Comparison of ENCODE assay signal across 18 cellular contexts in the genomic region with DNA sequence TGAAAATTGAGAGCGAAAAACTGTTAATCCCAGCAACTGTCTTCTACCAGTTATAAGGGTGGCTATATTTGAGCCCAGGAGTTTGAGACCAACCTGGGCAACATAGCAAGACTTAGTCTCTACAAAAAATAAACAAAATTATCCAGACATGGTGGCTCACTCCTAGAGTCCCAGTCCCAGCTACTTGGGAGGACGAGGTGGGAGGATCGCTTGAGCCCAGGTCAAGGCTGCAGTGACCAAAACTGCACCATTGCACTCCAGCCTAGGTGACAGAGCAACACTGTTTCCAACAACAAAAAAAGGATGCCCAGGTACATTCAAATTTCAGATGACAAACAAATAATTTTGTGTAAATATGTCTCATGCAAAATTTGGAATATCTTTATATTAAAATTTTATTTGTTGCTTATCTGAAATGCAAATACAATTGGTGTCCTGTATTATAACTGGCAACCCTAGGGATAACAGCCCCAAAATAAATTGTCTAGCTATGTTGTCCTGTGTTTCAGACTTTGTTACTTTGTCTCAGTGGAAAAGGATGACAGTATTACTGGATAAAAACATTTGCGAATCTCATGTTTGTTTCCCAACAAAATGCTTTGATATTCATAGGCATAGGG. TPM values are rescaled to one million over a fixed set of nuclear protein-coding genes. Genes with fewer than 3 reads are reported as not detected.
A peak's percentile ranks its signal among the peaks of the same experiment; 100 is the strongest.
DNase-seq lines count a peak whose midpoint lies in the region; ATAC-seq and TF ChIP-seq lines count a peak whose summit lies in the region.
"Had no signal": no experiment of that assay in that cellular context is flagged by ENCODE, and none has a peak within 500 bp of the region (broad histone marks: within the 10 kb centered on the region; RNA-seq: fewer than 3 reads in every experiment).

No MANE protein-coding gene starts in this region.

- peaks cover 26% of the 10 kb centered on the region for H4K20me1 ChIP-seq in osteoblast (ENCODE audit: insufficient read depth, low read length)

- H3K4me3 ChIP-seq in CD8-positive, alpha-beta memory T cell (ENCODE audit: low read length), result no peak overlapping the region
- H3K4me3 ChIP-seq in RWPE2 (ENCODE audit: severe bottlenecking), result no peak overlapping the region
- H3K4me3 ChIP-seq in duodenal mucosa (ENCODE audit: low read depth in 1 of 2, low read length in 2 of 2), result no peak overlapping the region
- no peak overlapping the region for H3K4me3 ChIP-seq in osteoblast (ENCODE audit: insufficient read depth, low read length)
- H3K4me3 ChIP-seq: ascending aorta, spleen had no signal

- no peak overlapping the region for H2AFZ ChIP-seq in osteoblast (ENCODE audit: low read length)

- H3K27ac ChIP-seq in CD8-positive, alpha-beta memory T cell (ENCODE audit: low read depth, low read length), result peak overlapping the region; percentile 44
- H3K27ac ChIP-seq in RWPE2 (ENCODE audit: poor library complexity, severe bottlenecking) (peak overlapping the region; percentile 32), duodenal mucosa (ENCODE audit: low read depth, low read length) (peak overlapping the region; percentile 37), osteoblast (ENCODE audit: low read depth, low read length) (no peak overlapping the region)
- H3K27ac ChIP-seq: ascending aorta, foreskin keratinocyte had no signal

- POLR2A ChIA-PET in CD8-positive, alpha-beta memory T cell (lab: Charles Lee), result no interaction called here

- H3K4me1 ChIP-seq in CD8-positive, alpha-beta memory T cell (ENCODE audit: insufficient read depth, low read length), result no peaks in the 10 kb centered on the region
- peaks cover 13% of the 10 kb centered on the region for H3K4me1 ChIP-seq in RWPE2 (ENCODE audit: insufficient read depth, poor library complexity, severe bottlenecking)
- H3K4me1 ChIP-seq in duodenal mucosa (ENCODE audit: control insufficient read depth in 1 of 2, insufficient read depth in 2 of 2, low read length in 2 of 2), result peaks cover 19 to 34% of the 10 kb centered on the region in 2 donors
- H3K4me1 ChIP-seq in osteoblast (ENCODE audit: insufficient read depth, low read length), result peaks cover 15% of the 10 kb centered on the region
- H3K4me1 ChIP-seq: ascending aorta, foreskin keratinocyte had no signal

- H3K36me3 Mint-ChIP-seq in CD8-positive, alpha-beta memory T cell, result peaks cover 0 to 2% (median 0%) of the 10 kb centered on the region in 3 donors
- no peaks in the 10 kb centered on the region for H3K36me3 Mint-ChIP-seq in activated T-cell treated with anti-CD3 and anti-CD28 coated beads, Interleukin-2, amount 50 U/mL, for 24 hours (ENCODE audit: low read depth)

- no peak overlapping the region for H3K9ac ChIP-seq in duodenal mucosa (ENCODE audit: low read depth in 1 of 2, low read length in 2 of 2)

- TF ChIP-seq CTCF in RWPE2 (IDR thresholded peaks at IDR 0.05; ENCODE audit: poor library complexity, severe bottlenecking) (no peak), osteoblast (IDR thresholded peaks at IDR 0.05; ENCODE audit: extremely low read depth, low read depth, low read length) (no peak)

- H3K9me3 ChIP-seq in CD8-positive, alpha-beta memory T cell (ENCODE audit: low read length), result no peaks in the 10 kb centered on the region
- H3K9me3 ChIP-seq in RWPE2 (ENCODE audit: severe bottlenecking) (no peaks in the 10 kb centered on the region), duodenal mucosa (ENCODE audit: control insufficient read depth in 1 of 2, low read length in 2 of 2) (no peaks in the 10 kb centered on the region), osteoblast (ENCODE audit: low read depth, low read length) (no peaks in the 10 kb centered on the region)
- H3K9me3 ChIP-seq: ascending aorta, spleen had no signal

- peaks cover 96% of the 10 kb centered on the region for H3K79me2 ChIP-seq in osteoblast (ENCODE audit: insufficient read depth, low read length)

- CTCF ChIA-PET in CD8-positive, alpha-beta memory T cell (lab: Charles Lee), result no interaction called here

- H3K27me3 ChIP-seq in CD8-positive, alpha-beta memory T cell (ENCODE audit: insufficient read depth, low read length, poor library complexity, severe bottlenecking), result no peaks in the 10 kb centered on the region
- H3K27me3 ChIP-seq in RWPE2 (ENCODE audit: insufficient read depth, poor library complexity, severe bottlenecking) (no peaks in the 10 kb centered on the region), duodenal mucosa (ENCODE audit: control insufficient read depth in 1 of 2, insufficient read depth in 2 of 2, low read length in 2 of 2) (no peaks in the 10 kb centered on the region), osteoblast (ENCODE audit: insufficient read depth, low read length) (no peaks in the 10 kb centered on the region)
- H3K27me3 ChIP-seq: ascending aorta, foreskin keratinocyte had no signal

- DNase-seq in CD8-positive, alpha-beta memory T cell, result no peak
- no peak for DNase-seq in RWPE2 (ENCODE audit: low spot score)
- DNase-seq in osteoblast (ENCODE audit: insufficient read length, low spot score, missing footprints), result no peak
- no peak for DNase-seq in activated T-cell treated with anti-CD3 and anti-CD28 coated beads, Interleukin-2, amount 50 U/mL, for 24 hours
- DNase-seq in activated CD4-positive, alpha-beta T cell treated with anti-CD3 and anti-CD28 coated beads for 4 hours, result no peak
- DNase-seq in HuH-7 (ENCODE audit: low spot score), result no peak
- DNase-seq in effector CD8-positive, alpha-beta T cell (lab: John Stamatoyannopoulos, UW), result no peak
- DNase-seq: activated CD4-positive, alpha-beta T cell treated with anti-CD3 and anti-CD28 coated beads, Interleukin-2, amount 50 U/mL, for 48 hours; activated naive CD4-positive, alpha-beta T cell treated with Interleukin-2 at 50 U/mL for 16 hours; activated T-cell treated with anti-CD3 and anti-CD28 coated beads for 4 hours; kidney; mesenchymal stem cell; nephron progenitor cell; spleen; stimulated activated CD8-positive, alpha-beta memory T cell treated with anti-CD3 and anti-CD28 coated beads, Interleukin-4, amount 100 ng/mL, for 48 hours had no signal

- no peak overlapping the region for H3K27ac Mint-ChIP-seq in CD8-positive, alpha-beta memory T cell
- no peak overlapping the region for H3K27ac Mint-ChIP-seq in activated T-cell treated with anti-CD3 and anti-CD28 coated beads, Interleukin-2, amount 50 U/mL, for 24 hours

- no peaks in the 10 kb centered on the region for H3K4me1 Mint-ChIP-seq in CD8-positive, alpha-beta memory T cell
- H3K4me1 Mint-ChIP-seq in activated T-cell treated with anti-CD3 and anti-CD28 coated beads, Interleukin-2, amount 50 U/mL, for 24 hours (ENCODE audit: low read depth), result peaks cover 2% of the 10 kb centered on the region

- H3K27me3 Mint-ChIP-seq in CD8-positive, alpha-beta memory T cell, result peaks cover 18 to 48% of the 10 kb centered on the region in 2 donors
- H3K27me3 Mint-ChIP-seq in activated T-cell treated with anti-CD3 and anti-CD28 coated beads, Interleukin-2, amount 50 U/mL, for 24 hours, result peaks cover 20% of the 10 kb centered on the region

- peak overlapping the region; percentile 20 for H3K4me2 ChIP-seq in osteoblast (ENCODE audit: insufficient read depth, low read length)

- H3K9me3 Mint-ChIP-seq in CD8-positive, alpha-beta memory T cell, result peaks cover 0 to 3% (median 0%) of the 10 kb centered on the region in 5 donors
- no peaks in the 10 kb centered on the region for H3K9me3 Mint-ChIP-seq in activated T-cell treated with anti-CD3 and anti-CD28 coated beads, Interleukin-2, amount 50 U/mL, for 24 hours
- H3K9me3 Mint-ChIP-seq: nephron progenitor cell had no signal

- H3K4me3 Mint-ChIP-seq in CD8-positive, alpha-beta memory T cell, result no peak overlapping the region
- H3K4me3 Mint-ChIP-seq in activated T-cell treated with anti-CD3 and anti-CD28 coated beads, Interleukin-2, amount 50 U/mL, for 24 hours, result no peak overlapping the region
- H3K4me3 Mint-ChIP-seq: nephron progenitor cell had no signal

- H3K36me3 ChIP-seq in CD8-positive, alpha-beta memory T cell (ENCODE audit: insufficient read depth, low read length), result no peaks in the 10 kb centered on the region
- H3K36me3 ChIP-seq in RWPE2 (ENCODE audit: low read depth) (no peaks in the 10 kb centered on the region), duodenal mucosa (ENCODE audit: control insufficient read depth in 1 of 2, insufficient read depth in 2 of 2, low read length in 2 of 2) (no peaks in the 10 kb centered on the region), osteoblast (ENCODE audit: insufficient read depth, low read length) (no peaks in the 10 kb centered on the region)
- H3K36me3 ChIP-seq: ascending aorta, spleen had no signal

- ATAC-seq in RWPE2 (ENCODE audit: low read depth), result no peak

RNA-seq across cellular contexts. Expression of a gene that starts 26.7 kb away (rescaled TPM):
- total RNA-seq in CD8-positive, alpha-beta memory T cell, result 1 to 10 TPM; 4.2 to 4.9 TPM
- 9.7 TPM for polyA plus RNA-seq in CD8-positive, alpha-beta memory T cell
- total RNA-seq in osteoblast, result 25.0 and 28.9 TPM in 2 replicates
